ENCODE assay signal across 8 cellular contexts in the genomic region with DNA sequence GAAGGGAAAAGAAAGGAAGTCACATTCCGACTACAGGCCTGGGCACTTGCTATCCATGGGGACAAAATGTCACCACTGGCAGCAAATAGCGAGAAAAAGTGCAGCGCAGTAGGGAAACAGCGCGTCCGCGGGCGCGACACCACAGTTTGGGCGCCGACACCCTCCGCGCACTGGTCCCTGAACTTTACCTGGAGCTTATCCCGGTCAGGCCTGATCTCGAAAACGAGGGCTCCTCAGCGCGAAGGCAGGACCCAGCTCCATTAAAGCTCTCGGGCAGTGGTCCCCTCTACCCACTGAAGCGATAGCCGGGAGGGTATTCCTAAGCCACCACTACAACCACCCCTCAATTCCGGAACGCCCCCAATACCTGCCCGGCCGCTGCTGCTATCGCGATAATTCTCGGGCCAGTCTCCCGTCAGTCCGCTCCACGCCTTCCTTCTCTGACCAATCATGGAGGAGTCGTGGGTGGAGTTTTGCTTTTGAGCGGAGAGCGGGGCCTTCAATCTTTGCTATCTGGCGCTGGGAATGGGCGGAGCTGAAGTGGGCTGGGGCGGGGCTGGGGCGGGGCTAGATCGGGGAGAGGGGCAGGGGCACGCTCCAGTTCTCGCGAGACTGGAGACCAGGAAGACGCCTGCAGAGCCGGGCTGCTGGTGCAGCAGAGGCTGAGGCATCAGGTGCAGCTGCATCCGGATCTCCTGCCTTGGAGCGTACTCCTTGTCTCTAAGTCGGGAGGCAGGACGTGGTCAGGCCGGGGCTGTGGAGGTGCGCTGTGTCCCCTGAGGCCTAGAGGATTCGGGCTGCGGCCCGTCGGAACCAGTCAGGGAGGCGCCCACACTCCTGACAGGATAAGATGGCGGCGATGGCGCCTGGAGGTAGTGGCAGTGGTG. TPM values are rescaled to one million over a fixed set of nuclear protein-coding genes. Genes with fewer than 3 reads are reported as not detected.
DNase-seq lines count a peak whose midpoint lies in the region; ATAC-seq and TF ChIP-seq lines count a peak whose summit lies in the region.

A gene with protein sequence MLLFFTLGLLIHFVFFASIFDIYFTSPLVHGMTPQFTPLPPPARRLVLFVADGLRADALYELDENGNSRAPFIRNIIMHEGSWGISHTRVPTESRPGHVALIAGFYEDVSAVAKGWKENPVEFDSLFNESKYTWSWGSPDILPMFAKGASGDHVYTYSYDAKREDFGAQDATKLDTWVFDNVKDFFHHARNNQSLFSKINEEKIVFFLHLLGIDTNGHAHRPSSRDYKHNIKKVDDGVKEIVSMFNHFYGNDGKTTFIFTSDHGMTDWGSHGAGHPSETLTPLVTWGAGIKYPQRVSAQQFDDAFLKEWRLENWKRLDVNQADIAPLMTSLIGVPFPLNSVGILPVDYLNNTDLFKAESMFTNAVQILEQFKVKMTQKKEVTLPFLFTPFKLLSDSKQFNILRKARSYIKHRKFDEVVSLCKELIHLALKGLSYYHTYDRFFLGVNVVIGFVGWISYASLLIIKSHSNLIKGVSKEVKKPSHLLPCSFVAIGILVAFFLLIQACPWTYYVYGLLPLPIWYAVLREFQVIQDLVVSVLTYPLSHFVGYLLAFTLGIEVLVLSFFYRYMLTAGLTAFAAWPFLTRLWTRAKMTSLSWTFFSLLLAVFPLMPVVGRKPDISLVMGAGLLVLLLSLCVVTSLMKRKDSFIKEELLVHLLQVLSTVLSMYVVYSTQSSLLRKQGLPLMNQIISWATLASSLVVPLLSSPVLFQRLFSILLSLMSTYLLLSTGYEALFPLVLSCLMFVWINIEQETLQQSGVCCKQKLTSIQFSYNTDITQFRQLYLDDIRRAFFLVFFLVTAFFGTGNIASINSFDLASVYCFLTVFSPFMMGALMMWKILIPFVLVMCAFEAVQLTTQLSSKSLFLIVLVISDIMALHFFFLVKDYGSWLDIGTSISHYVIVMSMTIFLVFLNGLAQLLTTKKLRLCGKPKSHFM (minus strand): TSS at position 401 of the 887 bp plus-strand sequence. CDS start 25,703 bp downstream, outside the sequence.
A gene with protein sequence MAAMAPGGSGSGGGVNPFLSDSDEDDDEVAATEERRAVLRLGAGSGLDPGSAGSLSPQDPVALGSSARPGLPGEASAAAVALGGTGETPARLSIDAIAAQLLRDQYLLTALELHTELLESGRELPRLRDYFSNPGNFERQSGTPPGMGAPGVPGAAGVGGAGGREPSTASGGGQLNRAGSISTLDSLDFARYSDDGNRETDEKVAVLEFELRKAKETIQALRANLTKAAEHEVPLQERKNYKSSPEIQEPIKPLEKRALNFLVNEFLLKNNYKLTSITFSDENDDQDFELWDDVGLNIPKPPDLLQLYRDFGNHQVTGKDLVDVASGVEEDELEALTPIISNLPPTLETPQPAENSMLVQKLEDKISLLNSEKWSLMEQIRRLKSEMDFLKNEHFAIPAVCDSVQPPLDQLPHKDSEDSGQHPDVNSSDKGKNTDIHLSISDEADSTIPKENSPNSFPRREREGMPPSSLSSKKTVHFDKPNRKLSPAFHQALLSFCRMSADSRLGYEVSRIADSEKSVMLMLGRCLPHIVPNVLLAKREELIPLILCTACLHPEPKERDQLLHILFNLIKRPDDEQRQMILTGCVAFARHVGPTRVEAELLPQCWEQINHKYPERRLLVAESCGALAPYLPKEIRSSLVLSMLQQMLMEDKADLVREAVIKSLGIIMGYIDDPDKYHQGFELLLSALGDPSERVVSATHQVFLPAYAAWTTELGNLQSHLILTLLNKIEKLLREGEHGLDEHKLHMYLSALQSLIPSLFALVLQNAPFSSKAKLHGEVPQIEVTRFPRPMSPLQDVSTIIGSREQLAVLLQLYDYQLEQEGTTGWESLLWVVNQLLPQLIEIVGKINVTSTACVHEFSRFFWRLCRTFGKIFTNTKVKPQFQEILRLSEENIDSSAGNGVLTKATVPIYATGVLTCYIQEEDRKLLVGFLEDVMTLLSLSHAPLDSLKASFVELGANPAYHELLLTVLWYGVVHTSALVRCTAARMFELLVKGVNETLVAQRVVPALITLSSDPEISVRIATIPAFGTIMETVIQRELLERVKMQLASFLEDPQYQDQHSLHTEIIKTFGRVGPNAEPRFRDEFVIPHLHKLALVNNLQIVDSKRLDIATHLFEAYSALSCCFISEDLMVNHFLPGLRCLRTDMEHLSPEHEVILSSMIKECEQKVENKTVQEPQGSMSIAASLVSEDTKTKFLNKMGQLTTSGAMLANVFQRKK (plus strand): TSS at position 600 of the 887 bp plus-strand sequence. CDS start 251 bp downstream, at position 851.

- no peaks in the 10 kb centered on the region for H3K36me3 ChIP-seq in smooth muscle cell (ENCODE audit: low read depth)

- no peaks in the 10 kb centered on the region for H3K9me3 Mint-ChIP-seq in WTC11

- H2AFZ ChIP-seq in smooth muscle cell (ENCODE audit: low read depth) = peak within 1 kb of the TSS; percentile 99

- H3K79me2 ChIP-seq in smooth muscle cell (ENCODE audit: low read depth) = peaks cover 44% of the 10 kb centered on the region

- peaks cover 6% of the 10 kb centered on the region for H3F3A ChIP-seq in smooth muscle cell (ENCODE audit: low read depth)

- CTCF ChIA-PET in AG04450 (lab: Charles Lee) = interaction anchor here (0.7 to 2.8 kb wide), 5 partner anchors 10 to 553 kb away, joined by 3 to 25 read pairs (median 4); no protein-coding TSS in a partner anchor
- CTCF ChIA-PET in WTC11 (lab: Charles Lee) = interaction anchor here (0.6 to 1.7 kb wide), 11 partner anchors 8 to 296 kb away, joined by 3 to 12 read pairs (median 5); no protein-coding TSS in a partner anchor

- H3K4me2 ChIP-seq in smooth muscle cell = peak within 1 kb of the TSS; percentile 96

- peak within 1 kb of the TSS; percentile 99 for H3K27ac Mint-ChIP-seq in WTC11

- peak; percentile 93 for ATAC-seq in GM18909 (IDR thresholded peaks at IDR 0.05; ENCODE audit: poor library complexity, unreplicated experiment)
- ATAC-seq in HG03175 (IDR thresholded peaks at IDR 0.05; ENCODE audit: unreplicated experiment) = peak; percentile 92
- peak; percentile 95 for ATAC-seq in WTC11

- peaks cover 36% of the 10 kb centered on the region for H3K4me1 Mint-ChIP-seq in WTC11

- peaks cover 5% of the 10 kb centered on the region; the same call in 1 of the 2 replicates for H3K36me3 Mint-ChIP-seq in WTC11

- POLR2A ChIA-PET in AG04450 (lab: Yijun Ruan, JAX) = interaction anchor here (0.7 to 0.9 kb wide), 2 partner anchors 10 to 13 kb away, joined by 3 to 5 read pairs; no protein-coding TSS in a partner anchor
- POLR2A ChIA-PET in WTC11 (lab: Charles Lee) = interaction anchor here (0.6 to 1.7 kb wide), 5 partner anchors 9 to 28 kb away, joined by 3 to 8 read pairs (median 4); no protein-coding TSS in a partner anchor

- H3K4me3 Mint-ChIP-seq in WTC11 = peak within 1 kb of the TSS; percentile 100

- peak within 1 kb of the TSS; percentile 84 for H3K9ac ChIP-seq in smooth muscle cell (ENCODE audit: low read depth)

- no peak for TF ChIP-seq CTCF in AG04450 (IDR thresholded peaks at IDR 0.05; ENCODE audit: low read depth, low read length)
- TF ChIP-seq CTCF in WTC11 (IDR thresholded peaks at IDR 0.05) = no peak
- no peak for TF ChIP-seq CTCF in smooth muscle cell (IDR thresholded peaks at IDR 0.05; ENCODE audit: borderline replicate concordance, insufficient read depth, poor library complexity, severe bottlenecking)

- H3K4me3 ChIP-seq in AG04450 (ENCODE audit: low read depth, low read length) (peak within 1 kb of the TSS; percentile 97), smooth muscle cell (peak within 1 kb of the TSS; percentile 96)

- peak; percentile 96 for DNase-seq in AG04450 (ENCODE audit: low read depth, low spot score)
- peak; percentile 85 for DNase-seq in NCI-H226
- DNase-seq in WTC11 (ENCODE audit: low spot score) = peak; percentile 97
- DNase-seq in caudate nucleus (lab: John Stamatoyannopoulos, UW) = peak; percentile 79 to 99 (median 97)
- DNase-seq in iPS-NIHi7 (ENCODE audit: extremely low spot score) = peak; percentile 98
- DNase-seq in smooth muscle cell (lab: John Stamatoyannopoulos, UW; ENCODE audit: unreplicated experiment) = peak; percentile 88

- peaks cover 16% of the 10 kb centered on the region for H3K4me1 ChIP-seq in smooth muscle cell (ENCODE audit: low read depth)

- H3K27ac ChIP-seq in AG04450 (ENCODE audit: low read depth, low read length) (peak within 1 kb of the TSS; percentile 49), caudate nucleus (ENCODE audit: low read depth, low read length) (peak within 1 kb of the TSS; percentile 85), smooth muscle cell (ENCODE audit: low read depth) (peak within 1 kb of the TSS; percentile 56)

- no peaks in the 10 kb centered on the region for H3K27me3 Mint-ChIP-seq in WTC11 (ENCODE audit: low read depth)

- no peaks in the 10 kb centered on the region for H3K27me3 ChIP-seq in AG04450 (ENCODE audit: control insufficient read depth, insufficient read depth, low read length)
- H3K27me3 ChIP-seq in smooth muscle cell (ENCODE audit: low read depth) = no peaks in the 10 kb centered on the region

- H4K20me1 ChIP-seq in smooth muscle cell (ENCODE audit: low read depth) = peaks cover 39% of the 10 kb centered on the region

- H3K9me3 ChIP-seq in AG04450 (ENCODE audit: control insufficient read depth, insufficient read depth, low read length) (peaks cover 8% of the 10 kb centered on the region; the same call in 1 of the 2 replicates), smooth muscle cell (replicated peaks; ENCODE audit: low read depth) (no peaks in the 10 kb centered on the region)

- 0% methylated on average over 58 of the region's 58 CpGs for WGBS in smooth muscle cell (ENCODE audit: low lambda C conversion rate)

TF ChIP-seq in WTC11, 78 proteins besides CTCF, POLR2A, EP300 and RAD21 (continues in another document):
- TF ChIP-seq, protein P1, sequence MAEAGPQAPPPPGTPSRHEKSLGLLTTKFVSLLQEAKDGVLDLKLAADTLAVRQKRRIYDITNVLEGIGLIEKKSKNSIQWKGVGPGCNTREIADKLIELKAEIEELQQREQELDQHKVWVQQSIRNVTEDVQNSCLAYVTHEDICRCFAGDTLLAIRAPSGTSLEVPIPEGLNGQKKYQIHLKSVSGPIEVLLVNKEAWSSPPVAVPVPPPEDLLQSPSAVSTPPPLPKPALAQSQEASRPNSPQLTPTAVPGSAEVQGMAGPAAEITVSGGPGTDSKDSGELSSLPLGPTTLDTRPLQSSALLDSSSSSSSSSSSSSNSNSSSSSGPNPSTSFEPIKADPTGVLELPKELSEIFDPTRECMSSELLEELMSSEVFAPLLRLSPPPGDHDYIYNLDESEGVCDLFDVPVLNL (CRISPR knock-in tag; IDR thresholded peaks at IDR 0.05; ENCODE audit: borderline replicate concordance, low read depth) = no peak
- TF ChIP-seq ZBTB21 (CRISPR knock-in tag; IDR thresholded peaks at IDR 0.05; ENCODE audit: borderline replicate concordance) = no peak

RNA-seq across cellular contexts. Expression of the first gene that starts in this region (rescaled TPM):
- polyA plus RNA-seq in AG04450 (2011; rRNA removed) (25.1 and 33.7 TPM in 2 replicates), smooth muscle cell (10.1 and 14.3 TPM in 2 replicates)
- 45.3 and 63.5 TPM in 2 replicates for polyA minus RNA-seq in AG04450 (2011; rRNA and poly(A)+ RNA removed)
- total RNA-seq in WTC11 (2021) (23.4 to 24.2 TPM (median 23.5 TPM) in 3 replicates), smooth muscle cell (26.6 and 31.8 TPM in 2 replicates)

RNA-seq across cellular contexts. Expression of the second gene that starts in this region (rescaled TPM):
- polyA plus RNA-seq in AG04450 (2011; rRNA removed) (14.5 and 20.3 TPM in 2 replicates), smooth muscle cell (3.6 and 4.5 TPM in 2 replicates)
- polyA minus RNA-seq in AG04450 (2011; rRNA and poly(A)+ RNA removed) = 53.3 and 74.7 TPM in 2 replicates
- total RNA-seq in WTC11 (2021) (23.8 to 30.2 TPM (median 25.3 TPM) in 3 replicates), smooth muscle cell (17.2 and 19.2 TPM in 2 replicates)

Comparison
In these comparisons a context has a peak if more than half of its experiments do, and no peak if none do; other contexts are left out.
1. Peak in every context shown above with its lines: DNase-seq, ATAC-seq, H3K4me3 ChIP-seq and H3K27ac ChIP-seq.